8 cellular contexts compared by ENCODE assay signal in the genomic region with DNA sequence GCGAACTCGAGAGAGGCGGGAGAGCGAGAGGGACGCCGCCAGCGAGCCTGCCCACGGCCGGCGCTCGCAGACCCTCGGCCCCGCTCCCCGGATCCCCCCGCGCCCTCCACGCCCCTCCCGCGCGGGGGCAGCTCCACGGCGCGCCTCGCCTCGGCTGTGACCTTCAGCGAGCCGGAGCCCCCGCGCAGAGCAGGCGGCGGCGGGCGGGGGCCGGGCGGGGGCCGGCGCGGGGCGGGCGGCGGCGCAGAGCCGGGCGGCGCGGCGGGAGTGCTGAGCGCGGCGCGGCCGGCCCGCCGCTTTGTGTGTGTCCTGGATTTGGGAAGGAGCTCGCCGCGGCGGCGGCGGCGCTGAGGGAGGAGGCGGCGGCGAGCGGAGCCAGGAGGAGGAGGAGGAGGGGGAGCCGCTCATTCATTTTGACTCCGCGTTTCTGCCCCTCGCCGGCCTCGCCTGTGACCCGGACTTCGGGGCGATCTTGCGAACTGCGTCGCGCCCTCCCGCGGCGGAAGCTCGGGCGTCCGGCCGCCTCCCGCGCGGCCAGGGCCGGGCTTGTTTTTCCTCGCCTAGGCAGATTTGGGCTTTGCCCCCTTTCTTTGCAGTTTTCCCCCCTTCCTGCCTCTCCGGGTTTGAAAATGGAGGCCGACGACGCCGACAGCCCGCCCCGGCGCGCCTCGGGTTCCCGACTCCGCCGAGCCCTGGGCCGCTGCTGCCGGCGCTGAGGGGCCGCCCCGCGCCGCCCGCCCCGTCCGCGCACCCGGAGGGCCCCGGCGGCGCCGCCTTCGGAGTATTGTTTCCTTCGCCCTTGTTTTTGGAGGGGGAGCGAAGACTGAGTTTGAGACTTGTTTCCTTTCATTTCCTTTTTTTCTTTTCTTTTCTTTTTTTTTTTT. TPM values are rescaled to one million over a fixed set of nuclear protein-coding genes. Genes with fewer than 3 reads are reported as not detected.
DNase-seq lines count a peak whose midpoint lies in the region; ATAC-seq, FAIRE-seq and TF ChIP-seq lines count a peak whose summit lies in the region.

No MANE protein-coding gene starts in this region.

- peak overlapping the region; percentile 99 for H2BK5ac ChIP-seq in trophoblast cell (ENCODE audit: low read depth, low read length, poor library complexity)

- CTCF ChIA-PET in A549 (lab: Yijun Ruan, JAX) (interaction anchor here (0.8 to 9.3 kb wide), 13 partner anchors 11 to 452 kb away, joined by 3 to 89 read pairs (median 5); no protein-coding TSS in a partner anchor), Panc1 (lab: Charles Lee) (interaction anchor here (0.6 to 1.1 kb wide), 6 partner anchors 82 to 612 kb away, joined by 3 to 4 read pairs (median 3); no protein-coding TSS in a partner anchor)

- peak overlapping the region; percentile 96 to 97 for H3K27ac ChIP-seq in A549
- H3K27ac ChIP-seq in Panc1 (ENCODE audit: low read length) = peak overlapping the region; percentile 74
- peak overlapping the region; percentile 90 to 97 (median 94) for H3K27ac ChIP-seq in heart left ventricle
- H3K27ac ChIP-seq in trophoblast cell (ENCODE audit: low read depth, low read length) = peak overlapping the region; percentile 98

- intact Hi-C loops in Panc1 (cut with micrococcal nuclease; ENCODE audit: unreplicated experiment) (loop anchor here (1.0 kb wide), 1 partner anchor 204 kb away; no protein-coding TSS in a partner anchor), heart left ventricle (cut with DNase I) (loop anchor here in 8 of 10 donors (1.0 to 10.0 kb wide), 10 partner anchors 124 to 427 kb away; no protein-coding TSS in a partner anchor)

- no peaks in the 10 kb centered on the region for H3K36me3 Mint-ChIP-seq in activated naive CD8-positive, alpha-beta T cell treated with anti-CD3 and anti-CD28 coated beads for 36 hours

- peak overlapping the region; percentile 96 for H3K4ac ChIP-seq in trophoblast cell (ENCODE audit: low read depth, low read length)

- peak overlapping the region; percentile 93 for H4K91ac ChIP-seq in trophoblast cell (ENCODE audit: low read depth, low read length)

- ATAC-seq in A549 (peak; percentile 2 to 17; a peak in 5 of 6 replicates), GM18511 (IDR thresholded peaks at IDR 0.05; ENCODE audit: unreplicated experiment) (peak; percentile 24), HG02981 (IDR thresholded peaks at IDR 0.05; ENCODE audit: unreplicated experiment) (peak; percentile 20), Panc1 (peak; percentile 39), heart left ventricle (peak; percentile 1 to 3 (median 3))

- peak overlapping the region; percentile 94 for H3K9ac ChIP-seq in trophoblast cell (ENCODE audit: low read length)

- H3K4me3 ChIP-seq in A549 (peak overlapping the region; percentile 84), Panc1 (ENCODE audit: low read depth in 2 of 2, low read length in 2 of 2) (peak overlapping the region; percentile 55 to 85), heart left ventricle (peak overlapping the region; percentile 68 to 93 (median 86)), trophoblast cell (ENCODE audit: low read depth, low read length) (peak overlapping the region; percentile 98)

- no peak overlapping the region for H3K23ac ChIP-seq in trophoblast cell (ENCODE audit: low read length)

- TF ChIP-seq POLR2A in A549 (IDR thresholded peaks at IDR 0.05; ENCODE audit: low read length) (no peak), heart left ventricle (IDR thresholded peaks at IDR 0.05) (no peak)

- peak overlapping the region; percentile 94 for H3K27ac Mint-ChIP-seq in activated naive CD8-positive, alpha-beta T cell treated with anti-CD3 and anti-CD28 coated beads for 36 hours

- WGBS in A549 (ENCODE audit: missing lambda C conversion rate) = 1% methylated on average over 84 of the region's 122 CpGs
- WGBS in heart left ventricle, 4 donors = 0 to 1% (median 0%) methylated on average over 54 to 122 of the region's 122 CpGs
- WGBS in trophoblast cell (ENCODE audit: extremely low coverage, insufficient coverage, insufficient read length) = no CpG with 5 or more reads among the region's 122 CpGs

- peak overlapping the region; percentile 85 for H3K4me3 Mint-ChIP-seq in activated naive CD8-positive, alpha-beta T cell treated with anti-CD3 and anti-CD28 coated beads for 36 hours

- peak overlapping the region; percentile 93 for H4K8ac ChIP-seq in trophoblast cell (ENCODE audit: low read depth, low read length)

- peak overlapping the region; percentile 45 for H2BK12ac ChIP-seq in trophoblast cell (ENCODE audit: low read length)

- H3K9me3 Mint-ChIP-seq in activated naive CD8-positive, alpha-beta T cell treated with anti-CD3 and anti-CD28 coated beads for 36 hours = no peaks in the 10 kb centered on the region

- H3K36me3 ChIP-seq in Panc1 (ENCODE audit: control insufficient read depth, insufficient read depth, low read length) = no peaks in the 10 kb centered on the region; the same call in 1 of the 2 replicates
- H3K36me3 ChIP-seq in heart left ventricle = no peaks in the 10 kb centered on the region
- H3K36me3 ChIP-seq in trophoblast cell (ENCODE audit: control insufficient read depth in 1 of 2, insufficient read depth in 2 of 2, low read length in 2 of 2) = no peaks in the 10 kb centered on the region

- DNase-seq in A549 (ENCODE audit: low read depth in 1 of 2, low spot score in 1 of 2) = peak in 1 of 2 experiments; percentile 71
- no peak for DNase-seq in Panc1 (ENCODE audit: low read depth, low spot score)
- DNase-seq in activated naive CD8-positive, alpha-beta T cell treated with anti-CD3 and anti-CD28 coated beads for 36 hours = peak; percentile 59
- DNase-seq in heart left ventricle = peak; percentile 63 to 78 (median 72)
- DNase-seq in trophoblast cell = peak; percentile 30 to 61
- DNase-seq in HTR-8/SVneo (ENCODE audit: insufficient read length, low spot score) = no peak

- no peak for TF ChIP-seq RAD21 in A549 (conservative IDR thresholded peaks at IDR 0.05 in 1 of 2, IDR thresholded peaks at IDR 0.05 in 1 of 2)

- H3K27me3 Mint-ChIP-seq in activated naive CD8-positive, alpha-beta T cell treated with anti-CD3 and anti-CD28 coated beads for 36 hours = peaks cover 9% of the 10 kb centered on the region

- H3K18ac ChIP-seq in trophoblast cell (ENCODE audit: low read length) = peak overlapping the region; percentile 87

- H4K12ac ChIP-seq in trophoblast cell (ENCODE audit: low read depth, low read length) = peak overlapping the region; percentile 91

- no TSS peak for BruUV-seq in Panc1 (replicated peaks; lab: Mats Ljungman, UMichigan)

- in situ Hi-C loops in Panc1 (cut with HindIII; ENCODE audit: low pct_unique_long_range_greater_than_20kb, low sequenced_read_pairs) = no loop called here

- peaks cover 29% of the 10 kb centered on the region for H3K4me1 Mint-ChIP-seq in activated naive CD8-positive, alpha-beta T cell treated with anti-CD3 and anti-CD28 coated beads for 36 hours

- peak overlapping the region; percentile 87 for H2AFZ ChIP-seq in trophoblast cell (ENCODE audit: insufficient read depth, low read length, poor library complexity)

- peak; percentile 16; the same call in 2 of the 3 replicates for TF ChIP-seq CTCF in A549 (IDR thresholded peaks at IDR 0.05)
- peak; percentile 30 for TF ChIP-seq CTCF in Panc1 (IDR thresholded peaks at IDR 0.05)
- TF ChIP-seq CTCF in heart left ventricle (IDR thresholded peaks at IDR 0.05) = peak in 5 of 12 donors; percentile 18 to 47 (median 38)

- peak overlapping the region; percentile 75 for H2AK5ac ChIP-seq in trophoblast cell (ENCODE audit: low read length)

- H3K27me3 ChIP-seq in Panc1 (ENCODE audit: control insufficient read depth, insufficient read depth, low read length) (0 out of 2 replicates have a peak, but pooled peaks cover 2% of the 10 kb centered on the region), heart left ventricle (peaks cover 0 to 62% (median 17%) of the 10 kb centered on the region in 9 donors), trophoblast cell (ENCODE audit: insufficient read depth, low read length) (no peaks in the 10 kb centered on the region)

- H3K4me1 ChIP-seq in A549 (peaks cover 30% of the 10 kb centered on the region), Panc1 (ENCODE audit: control insufficient read depth, insufficient read depth, low read length) (peaks cover 34% of the 10 kb centered on the region), heart left ventricle (peaks cover 0 to 44% (median 25%) of the 10 kb centered on the region in 12 donors), trophoblast cell (ENCODE audit: control insufficient read depth in 1 of 2, insufficient read depth in 2 of 2, low read length in 2 of 2) (no peaks in the 10 kb centered on the region)

- FAIRE-seq in A549 (lab: Jason Lieb, UNC) (no peak), HTR-8/SVneo (lab: Jason Lieb, UNC) (no peak)

- H3K79me1 ChIP-seq in trophoblast cell (ENCODE audit: low read length) = peaks cover 33% of the 10 kb centered on the region

- H3K4me2 ChIP-seq in A549 = peak overlapping the region; percentile 79
- peak overlapping the region; percentile 92 for H3K4me2 ChIP-seq in trophoblast cell (ENCODE audit: low read length)

- H3K9me3 ChIP-seq in A549 (no peaks in the 10 kb centered on the region), Panc1 (ENCODE audit: control insufficient read depth, insufficient read depth, low read depth, low read length) (no peaks in the 10 kb centered on the region), heart left ventricle (no peaks in the 10 kb centered on the region), trophoblast cell (ENCODE audit: insufficient read depth, low read depth, low read length) (no peaks in the 10 kb centered on the region)

- H3K14ac ChIP-seq in trophoblast cell (ENCODE audit: low read length) = peak overlapping the region; percentile 97

- POLR2A ChIA-PET in A549 (lab: Yijun Ruan, JAX) = interaction anchor here (0.7 to 1.5 kb wide), 4 partner anchors 208 to 428 kb away, joined by 3 to 6 read pairs (median 3); no protein-coding TSS in a partner anchor
- POLR2A ChIA-PET in Panc1 (lab: Charles Lee) = interaction anchor here (0.6 kb wide), 2 partner anchors 112 to 462 kb away, joined by 3 to 4 read pairs; no protein-coding TSS in a partner anchor

- no peak for TF ChIP-seq EP300 in A549 (IDR thresholded peaks at IDR 0.05)

- peak overlapping the region; percentile 96 for H2BK120ac ChIP-seq in trophoblast cell (ENCODE audit: insufficient read depth, low read length, poor library complexity)

- peaks cover 23% of the 10 kb centered on the region for H3K79me2 ChIP-seq in trophoblast cell (ENCODE audit: control insufficient read depth, insufficient read depth, low read length, poor library complexity)

RNA-seq across cellular contexts. Expression of a gene that starts 0.6 kb away (rescaled TPM):
- polyA plus RNA-seq in A549 (2011; rRNA removed) (69.5 and 117 TPM in 2 replicates), A549 (2017; fragmentation: RNase III; extraction: RNeasy Plus Mini Kit Qiagen cat#74134 plus additional on column Dnase treatment) (38.5 to 48.4 TPM (median 42.6 TPM) in 3 replicates), heart left ventricle (10 to 100 TPM in 1 of 2 donors, 1 to 10 TPM in 1; 7.4 to 12.5 TPM)
- 53.7 and 64.5 TPM in 2 replicates for polyA plus RNA-seq in A549 (2012; cell fraction: cytosol; rRNA removed)
- polyA plus RNA-seq in A549 (2012; cell fraction: nucleus; rRNA removed) = 140 and 145 TPM in 2 replicates
- 348 and 449 TPM in 2 replicates for polyA minus RNA-seq in A549 (2011; rRNA and poly(A)+ RNA removed)
- total RNA-seq in Panc1 (2021; ENCODE audit: unreplicated experiment) (77.1 TPM), heart left ventricle (10 to 100 TPM; 26.0 to 93.1 (median 47.5) TPM)
- 38.0 TPM for polyA plus RNA-seq in Panc1 (2012; ENCODE audit: insufficient read length)
- 10 to 100 TPM; 17.7 to 18.9 TPM for total RNA-seq in activated naive CD8-positive, alpha-beta T cell treated with anti-CD3 and anti-CD28 coated beads for 36 hours
- 121 and 126 TPM in 2 replicates for polyA plus RNA-seq in trophoblast cell (2013)

Comparison
In these comparisons a context has a peak if more than half of its experiments do, and no peak if none do; other contexts are left out.
1. DNase-seq: peak in activated naive CD8-positive, alpha-beta T cell treated with anti-CD3 and anti-CD28 coated beads for 36 hours (single experiment), heart left ventricle (5 of 5) and trophoblast cell (2 of 2); none in Panc1 (single experiment) and HTR-8/SVneo (single experiment).
2. Peak in every context shown above with its lines, with median percentiles within 50 percentile points of each other: ATAC-seq, H3K27ac ChIP-seq and H3K4me3 ChIP-seq.